9 cellular contexts compared by ENCODE assay signal in the genomic region with DNA sequence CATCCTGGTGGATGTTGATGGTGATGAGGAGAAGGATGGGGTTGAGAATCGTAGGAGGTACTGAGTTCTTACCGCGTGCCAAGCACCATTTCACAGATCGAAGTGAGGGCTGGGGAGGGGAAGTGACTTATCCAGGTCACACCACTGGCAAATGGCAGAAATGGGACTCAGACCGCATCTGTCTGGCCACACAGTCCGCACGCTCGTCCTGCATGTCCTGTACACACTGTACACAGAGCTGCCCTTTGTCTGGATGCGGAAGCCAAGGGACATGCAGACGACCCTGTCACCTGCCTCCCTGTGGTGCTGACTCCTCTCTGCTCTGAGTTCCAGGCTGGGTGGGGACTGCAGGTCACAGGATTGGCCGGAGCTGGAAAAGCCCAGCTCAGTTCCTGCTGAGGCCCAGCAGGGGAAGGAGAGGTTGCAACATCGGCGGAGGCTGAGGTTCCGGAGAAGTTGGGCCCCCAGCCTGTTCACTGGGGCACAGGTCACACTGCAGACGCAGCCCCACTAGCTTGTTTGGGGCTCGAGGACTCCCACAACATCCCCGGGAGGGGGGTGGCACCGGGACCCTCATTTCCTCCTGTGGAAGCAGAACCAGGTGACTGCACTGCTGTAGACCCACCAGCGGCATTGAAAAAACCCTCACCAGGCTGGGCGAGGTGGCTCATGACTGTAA.
DNase-seq lines count a peak whose midpoint lies in the region; ATAC-seq, FAIRE-seq and TF ChIP-seq lines count a peak whose summit lies in the region.
"Had no signal": no experiment of that assay in that cellular context is flagged by ENCODE, and none has a peak within 500 bp of the region (broad histone marks: within the 10 kb centered on the region; RNA-seq: fewer than 3 reads in every experiment).

No MANE protein-coding gene starts in this region.

- H3K4me1 ChIP-seq in Peyer's patch (no peaks in the 10 kb centered on the region), mucosa of stomach (ENCODE audit: control insufficient read depth, insufficient read depth, low read length) (peaks cover 12% of the 10 kb centered on the region), upper lobe of right lung (peaks cover 5% of the 10 kb centered on the region)
- H3K4me1 ChIP-seq: prostate gland had no signal

- TF ChIP-seq POLR2A in Peyer's patch (IDR thresholded peaks at IDR 0.05): no peak
- TF ChIP-seq POLR2A in GM12892 (IDR thresholded peaks at IDR 0.05; ENCODE audit: low read depth, low read length): no peak

- peak overlapping the region; percentile 13 for H3K9ac ChIP-seq in mucosa of stomach (ENCODE audit: low read length)

- H3K4me3 ChIP-seq in Peyer's patch (no peak overlapping the region), fibroblast of mammary gland (ENCODE audit: control insufficient read depth, low read depth, low read length) (no peak overlapping the region), mucosa of stomach (ENCODE audit: low read length) (no peak overlapping the region), upper lobe of right lung (no peak overlapping the region)
- H3K4me3 ChIP-seq: prostate gland had no signal

- intact Hi-C loops in upper lobe of right lung (cut with DNase I): no loop called here

- peak in 1 of 6 experiments; percentile 15 for TF ChIP-seq CTCF in Peyer's patch (IDR thresholded peaks at IDR 0.05)
- peak; percentile 4 for TF ChIP-seq CTCF in fibroblast of mammary gland (conservative IDR thresholded peaks at IDR 0.05; ENCODE audit: control insufficient read depth, insufficient read depth, low read depth, low read length)
- TF ChIP-seq CTCF in upper lobe of right lung (IDR thresholded peaks at IDR 0.05): peak; percentile 13

- no peaks in the 10 kb centered on the region for H3K27me3 ChIP-seq in Peyer's patch
- H3K27me3 ChIP-seq in mucosa of stomach (ENCODE audit: control insufficient read depth, insufficient read depth, low read length): no peaks in the 10 kb centered on the region
- H3K27me3 ChIP-seq in upper lobe of right lung: no peaks in the 10 kb centered on the region

- no peaks in the 10 kb centered on the region for H3K9me3 ChIP-seq in Peyer's patch
- H3K9me3 ChIP-seq in mucosa of stomach (ENCODE audit: control insufficient read depth, low read length): no peaks in the 10 kb centered on the region
- H3K9me3 ChIP-seq in upper lobe of right lung: no peaks in the 10 kb centered on the region
- H3K9me3 ChIP-seq: prostate gland had no signal

- FAIRE-seq in GM12892 (lab: Jason Lieb, UNC): no peak

- peak; percentile 91 for ATAC-seq in upper lobe of right lung
- no peak for ATAC-seq in HG02571 (IDR thresholded peaks at IDR 0.05; ENCODE audit: unreplicated experiment)

- H3K27ac ChIP-seq in Peyer's patch (peak overlapping the region; percentile 12 to 75 (median 46)), upper lobe of right lung (peak overlapping the region; percentile 78)

- no peaks in the 10 kb centered on the region for H3K36me3 ChIP-seq in Peyer's patch
- H3K36me3 ChIP-seq in mucosa of stomach (ENCODE audit: control insufficient read depth, insufficient read depth, low read length): no peaks in the 10 kb centered on the region
- no peaks in the 10 kb centered on the region for H3K36me3 ChIP-seq in upper lobe of right lung
- H3K36me3 ChIP-seq: prostate gland had no signal

- DNase-seq in Peyer's patch (peak in 2 of 3 donors; percentile 57 to 73), fibroblast of mammary gland (ENCODE audit: low read depth) (peak; percentile 45), upper lobe of right lung (peak; percentile 91), GM12892 (ENCODE audit: insufficient read length) (no peak), NCI-H1105 (lab: John Stamatoyannopoulos, UW) (no peak)
- DNase-seq: erythroblast had no signal

Comparison
In these comparisons a context has a peak if more than half of its experiments do, and no peak if none do; other contexts are left out.
1. DNase-seq: peak in Peyer's patch (2 of 3), fibroblast of mammary gland (single experiment) and upper lobe of right lung (single experiment); none in GM12892 (single experiment) and NCI-H1105 (single experiment).